Comparison of ENCODE assay signal across 1 cellular context in genomic region chr2:191677646-191678436, GRCh38.
TF ChIP-seq lines count a peak whose summit lies in the region.

TSS of gene NABP1 (plus strand) at chr2:191678136. CDS start at chr2:191678615, 479 bp downstream.

TF ChIP-seq in K562, 482 proteins besides CTCF, POLR2A, EP300 and RAD21 (continued from another document and continues in another):
- TF ChIP-seq MGA (IDR thresholded peaks at IDR 0.05) (0 out of 2 replicates have a peak, but pooled peaks have one; percentile 9), ZNF354B (CRISPR knock-in tag; IDR thresholded peaks at IDR 0.05) (no peak), ZNF77 (CRISPR knock-in tag; IDR thresholded peaks at IDR 0.05) (no peak), MED1 (CRISPR knock-in tag; IDR thresholded peaks at IDR 0.05; ENCODE audit: borderline replicate concordance) (no peak), YBX1 (IDR thresholded peaks at IDR 0.05) (no peak), NR2F6 (CRISPR knock-in tag; IDR thresholded peaks at IDR 0.05) (no peak), SNIP1 (IDR thresholded peaks at IDR 0.05; ENCODE audit: low read depth) (no peak), ATF6 (CRISPR knock-in tag; IDR thresholded peaks at IDR 0.05) (no peak), POLR3A (IDR thresholded peaks at IDR 0.05; ENCODE audit: borderline replicate concordance, extremely low read depth, insufficient read depth, insufficient read length) (no peak), SMARCA5 (IDR thresholded peaks at IDR 0.05) (no peak; the same call in 1 of the 2 replicates), JUND (IDR thresholded peaks at IDR 0.05; ENCODE audit: borderline replicate concordance, low read depth, low read length) (peak; percentile 43; the same call in 1 of the 2 replicates), JUND (tag; IDR thresholded peaks at IDR 0.05; ENCODE audit: borderline replicate concordance, low read depth, low read length) (peak; percentile 40; the same call in 1 of the 3 replicates), HSF4 (CRISPR knock-in tag; IDR thresholded peaks at IDR 0.05; ENCODE audit: borderline replicate concordance) (no peak), KDM5B (IDR thresholded peaks at IDR 0.05; ENCODE audit: insufficient replicate concordance, low read depth, low read length) (peak; percentile 97), ZNF586 (CRISPR knock-in tag; conservative IDR thresholded peaks at IDR 0.05) (no peak), POU5F1 (IDR thresholded peaks at IDR 0.05; ENCODE audit: borderline replicate concordance, low read depth, low read length, partially characterized antibody) (no peak), HNRNPK (IDR thresholded peaks at IDR 0.05; ENCODE audit: low read depth, low read length, poor library complexity, severe bottlenecking) (no peak), FOXA3 (CRISPR knock-in tag; conservative IDR thresholded peaks at IDR 0.05 in 1 of 2, IDR thresholded peaks at IDR 0.05 in 1 of 2) (no peak), TAF7 (tag; IDR thresholded peaks at IDR 0.05) (peak; percentile 94), GATAD2A (IDR thresholded peaks at IDR 0.05) (no peak), TRIM25 (IDR thresholded peaks at IDR 0.05; ENCODE audit: borderline replicate concordance) (no peak), ZNF431 (CRISPR knock-in tag; IDR thresholded peaks at IDR 0.05) (no peak; the same call in 1 of the 2 replicates), ZNF518B (CRISPR knock-in tag; IDR thresholded peaks at IDR 0.05) (no peak), STAT6 (CRISPR knock-in tag; IDR thresholded peaks at IDR 0.05) (no peak), PML (IDR thresholded peaks at IDR 0.05; ENCODE audit: low read length) (peak; percentile 89), EZH2 (IDR thresholded peaks at IDR 0.05; ENCODE audit: borderline replicate concordance, low read depth, low read length) (no peak), ZNF76 (CRISPR knock-in tag; IDR thresholded peaks at IDR 0.05; ENCODE audit: borderline replicate concordance) (no peak), NFRKB (IDR thresholded peaks at IDR 0.05; ENCODE audit: low read depth) (0 out of 2 replicates have a peak, but pooled peaks have one; percentile 25), ID3 (CRISPR knock-in tag; IDR thresholded peaks at IDR 0.05) (no peak), ID3 (tag; IDR thresholded peaks at IDR 0.05) (no peak), FOXM1 (IDR thresholded peaks at IDR 0.05; ENCODE audit: low read depth) (no peak), FOXM1 (CRISPR knock-in tag; IDR thresholded peaks at IDR 0.05; ENCODE audit: low read depth) (peak; percentile 77), IFI16 (CRISPR knock-in tag; IDR thresholded peaks at IDR 0.05) (no peak), HNRNPH1 (optimal IDR thresholded peaks at IDR 0.05; ENCODE audit: low read depth, low read length) (no peak), MNT (conservative IDR thresholded peaks at IDR 0.05) (peak; percentile 69 to 76), CHD1 (IDR thresholded peaks at IDR 0.05; ENCODE audit: low read length) (no peak)
